In the genomic region with DNA sequence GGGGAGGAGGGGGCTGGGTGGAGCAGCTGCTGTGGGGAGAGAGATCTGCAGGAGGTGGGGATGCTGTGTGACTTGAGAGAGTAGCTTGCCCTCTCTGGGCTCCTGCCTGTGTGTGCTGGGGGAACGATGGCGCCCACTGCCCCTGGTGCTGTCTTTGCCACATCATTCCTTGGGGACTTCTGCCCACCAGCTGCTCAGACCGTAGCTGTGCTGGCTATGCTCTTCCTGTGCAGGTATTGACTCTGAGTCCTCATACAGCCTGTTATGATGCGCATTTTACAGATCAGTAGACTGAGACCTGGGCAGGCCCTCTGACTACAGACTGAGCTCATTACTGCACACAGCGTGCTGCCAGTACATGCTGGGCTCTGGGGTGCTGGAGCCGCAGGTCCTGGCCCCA, we compare ENCODE assay signal across 10 cellular contexts. TPM values are rescaled to one million over a fixed set of nuclear protein-coding genes. Genes with fewer than 3 reads are reported as not detected.
DNase-seq lines count a peak whose midpoint lies in the region; ATAC-seq and TF ChIP-seq lines count a peak whose summit lies in the region.
"Had no signal": no experiment of that assay in that cellular context is flagged by ENCODE, and none has a peak within 500 bp of the region (broad histone marks: within the 10 kb centered on the region; RNA-seq: fewer than 3 reads in every experiment).

No MANE protein-coding gene starts in this region.

- no peaks in the 10 kb centered on the region for H3K9me3 Mint-ChIP-seq in endodermal cell
- no peaks in the 10 kb centered on the region for H3K9me3 Mint-ChIP-seq in nephron

- H3K27me3 ChIP-seq in left ventricle myocardium inferior (ENCODE audit: low read depth) (no peaks in the 10 kb centered on the region), endodermal cell (ENCODE audit: control insufficient read depth, insufficient read depth, low read length, poor library complexity, severe bottlenecking) (no peaks in the 10 kb centered on the region), vagina (no peaks in the 10 kb centered on the region)

- H3K36me3 ChIP-seq in left ventricle myocardium inferior = peaks cover 14% of the 10 kb centered on the region
- peaks cover 25% of the 10 kb centered on the region for H3K36me3 ChIP-seq in endodermal cell (ENCODE audit: control insufficient read depth, insufficient read depth, low read length)
- peaks cover 0 to 17% of the 10 kb centered on the region in 2 donors for H3K36me3 ChIP-seq in vagina

- ATAC-seq in HG03565 (IDR thresholded peaks at IDR 0.05; ENCODE audit: unreplicated experiment) (no peak), HG02870 (IDR thresholded peaks at IDR 0.05; ENCODE audit: unreplicated experiment) (no peak)

- H3K4me3 Mint-ChIP-seq in endodermal cell (no peak overlapping the region), nephron (no peak overlapping the region)

- H3K27ac Mint-ChIP-seq in endodermal cell (peak overlapping the region; percentile 77), nephron (peak overlapping the region; percentile 39 to 83 (median 52))

- TF ChIP-seq CTCF in left ventricle myocardium inferior (IDR thresholded peaks at IDR 0.05; ENCODE audit: borderline replicate concordance) (no peak), endodermal cell (conservative IDR thresholded peaks at IDR 0.05) (no peak), nephron (IDR thresholded peaks at IDR 0.05; ENCODE audit: unreplicated experiment in 3 of 3) (no peak), vagina (IDR thresholded peaks at IDR 0.05) (no peak), foreskin fibroblast (IDR thresholded peaks at IDR 0.05; ENCODE audit: low read depth, low read length) (no peak)

- no peak overlapping the region for H3K9ac ChIP-seq in endodermal cell (ENCODE audit: extremely low read depth, low read length, poor library complexity, severe bottlenecking)

- H3K36me3 Mint-ChIP-seq in endodermal cell (ENCODE audit: low read depth) = peaks cover 24% of the 10 kb centered on the region
- peaks cover 37% of the 10 kb centered on the region for H3K36me3 Mint-ChIP-seq in nephron (ENCODE audit: low read depth)

- DNase-seq in left ventricle myocardium inferior (no peak), cardiac septum (ENCODE audit: low spot score) (no peak), endodermal cell (no peak), vagina (ENCODE audit: extremely low spot score in 2 of 2) (no peak), foreskin fibroblast (no peak)
- DNase-seq: NCI-H146 had no signal

- 94 to 96% methylated on average over 6 of the region's 6 CpGs for WGBS in endodermal cell (ENCODE audit: insufficient coverage in 1 of 2, insufficient read length in 1 of 2), 2 experiments

- H3K4me3 ChIP-seq in left ventricle myocardium inferior = peak overlapping the region; percentile 53
- H3K4me3 ChIP-seq in endodermal cell (ENCODE audit: low read length) = no peak overlapping the region
- no peak overlapping the region for H3K4me3 ChIP-seq in vagina
- no peak overlapping the region for H3K4me3 ChIP-seq in foreskin fibroblast (ENCODE audit: low read depth in 1 of 2, low read length in 2 of 2)

- H3K4me1 ChIP-seq in left ventricle myocardium inferior = peaks cover 70% of the 10 kb centered on the region
- no peaks in the 10 kb centered on the region for H3K4me1 ChIP-seq in endodermal cell (ENCODE audit: control insufficient read depth, insufficient read depth, low read length)
- peaks cover 44% of the 10 kb centered on the region for H3K4me1 ChIP-seq in vagina

- intact Hi-C loops in left ventricle myocardium inferior (cut with micrococcal nuclease) (no loop called here), cardiac septum (cut with DNase I) (loop anchor here (2.0 kb wide), 1 partner anchor 50 kb away; the partner anchor contains the start of gene DNM2), vagina (cut with DNase I) (no loop called here)

- H3K4me1 Mint-ChIP-seq in endodermal cell (peaks cover 8% of the 10 kb centered on the region), nephron (peaks cover 22% of the 10 kb centered on the region)

- no peak for TF ChIP-seq POLR2A in vagina (IDR thresholded peaks at IDR 0.05)

- no peaks in the 10 kb centered on the region for H3K27me3 Mint-ChIP-seq in endodermal cell (ENCODE audit: insufficient read depth)
- H3K27me3 Mint-ChIP-seq in nephron (ENCODE audit: low read depth) = no peaks in the 10 kb centered on the region

- H3K27ac ChIP-seq in left ventricle myocardium inferior (replicated peaks) = peak overlapping the region; percentile 95
- no peak overlapping the region for H3K27ac ChIP-seq in endodermal cell (ENCODE audit: low read depth, low read length)
- H3K27ac ChIP-seq in vagina = peak overlapping the region; percentile 53
- H3K27ac ChIP-seq: C4-2B had no signal

- H3K9me3 ChIP-seq in left ventricle myocardium inferior (replicated peaks) (no peaks in the 10 kb centered on the region), endodermal cell (ENCODE audit: control insufficient read depth, low read length) (no peaks in the 10 kb centered on the region), vagina (no peaks in the 10 kb centered on the region)

RNA-seq across cellular contexts. Expression of gene DNM2, which starts 51.1 kb away (rescaled TPM):
- total RNA-seq in left ventricle myocardium inferior (156 TPM), cardiac septum (138 TPM), endodermal cell (100 to 1,000 TPM; 118 to 136 TPM), vagina (128 TPM)
- 79.4 TPM for polyA plus RNA-seq in endodermal cell (2013, experiment 1 of 2)
- 78.8 TPM for polyA plus RNA-seq in endodermal cell (2013, experiment 2 of 2)
